In the genomic region with DNA sequence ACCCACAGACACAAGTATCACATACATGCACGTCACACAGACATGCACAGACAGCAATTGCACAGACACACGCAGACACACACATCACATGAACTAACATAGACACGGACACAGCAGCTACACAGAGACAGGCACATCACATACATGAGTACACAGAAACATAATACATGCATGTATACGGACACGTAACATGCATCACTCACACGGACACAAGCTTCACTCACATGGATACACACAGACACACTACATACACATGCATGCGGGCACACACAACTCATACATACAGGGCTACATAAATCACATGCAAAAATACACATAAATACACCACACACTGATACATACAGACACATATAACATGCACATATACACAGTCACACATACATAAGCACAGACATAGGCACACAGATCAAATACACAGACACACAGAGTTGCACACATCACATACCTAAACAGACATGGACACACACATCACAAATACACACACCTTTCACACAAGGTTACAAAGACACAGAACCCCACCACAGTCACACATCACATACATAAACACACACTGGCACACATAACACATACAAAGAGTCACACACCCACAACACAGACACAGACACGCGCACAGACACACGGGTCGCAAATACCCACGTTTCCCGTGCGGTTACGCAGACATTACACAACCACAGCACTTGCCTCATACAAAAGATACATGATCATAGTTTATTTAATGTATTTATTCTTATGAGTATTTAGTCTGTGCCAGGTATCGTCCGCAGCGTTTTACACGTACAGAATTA, we compare ENCODE assay signal across 11 cellular contexts. TPM values are rescaled to one million over a fixed set of nuclear protein-coding genes. Genes with fewer than 3 reads are reported as not detected.
DNase-seq lines count a peak whose midpoint lies in the region; ATAC-seq and TF ChIP-seq lines count a peak whose summit lies in the region.
"Had no signal": no experiment of that assay in that cellular context is flagged by ENCODE, and none has a peak within 500 bp of the region (broad histone marks: within the 10 kb centered on the region; RNA-seq: fewer than 3 reads in every experiment).

No MANE protein-coding gene starts in this region.

- peaks cover 23% of the 10 kb centered on the region for H3K27me3 Mint-ChIP-seq in endodermal cell (ENCODE audit: insufficient read depth)
- H3K27me3 Mint-ChIP-seq: activated naive CD8-positive, alpha-beta T cell had no signal

- DNase-seq in HAP-1 (ENCODE audit: low spot score in 2 of 2) (no peak), iris pigment epithelial cell (ENCODE audit: low read depth) (peak; percentile 11), endodermal cell (no peak), pons (ENCODE audit: low spot score) (no peak)
- DNase-seq in activated naive CD4-positive, alpha-beta T cell treated with anti-CD3 and anti-CD28 coated beads, Interleukin-2, amount 50 U/mL, for 16 hours, result no peak
- DNase-seq: naive B cell had no signal

- H3K9me3 ChIP-seq in BLaER1 treated with 17β-estradiol and CSF1 and Interleukin-3, amounts not matched to agents 10 nM and 100 nM (replicated peaks in 1 of 11), result no peaks in the 10 kb centered on the region
- no peaks in the 10 kb centered on the region for H3K9me3 ChIP-seq in HAP-1
- no peaks in the 10 kb centered on the region for H3K9me3 ChIP-seq in SU-DHL-6 (ENCODE audit: insufficient read depth, low read length)
- H3K9me3 ChIP-seq in endodermal cell (ENCODE audit: control insufficient read depth, low read length), result no peaks in the 10 kb centered on the region

- H3K27ac ChIP-seq in BLaER1 treated with 17β-estradiol and CSF1 and Interleukin-3, amounts not matched to agents 10 nM and 100 nM, result peak overlapping the region in 2 of 11 experiments; percentile 52 to 65; a peak in 1 of 22 replicates
- H3K27ac ChIP-seq in SU-DHL-6 (ENCODE audit: low read depth, low read length) (peak overlapping the region; percentile 57), endodermal cell (ENCODE audit: low read depth, low read length) (no peak overlapping the region)

- H3K4me2 ChIP-seq in BLaER1 treated with 17β-estradiol and CSF1 and Interleukin-3, amounts not matched to agents 10 nM and 100 nM, result peak overlapping the region; percentile 78 to 98 (median 90)
- peak overlapping the region; percentile 84 for H3K4me2 ChIP-seq in SU-DHL-6 (ENCODE audit: low read depth, low read length, poor library complexity, severe bottlenecking)

- 68 to 76% methylated on average over 7 to 16 of the region's 19 CpGs for WGBS in endodermal cell (ENCODE audit: insufficient coverage in 1 of 2, insufficient read length in 1 of 2), 2 experiments

- TF ChIP-seq CTCF in SU-DHL-6 (IDR thresholded peaks at IDR 0.05; ENCODE audit: insufficient read depth, low read length, poor library complexity, severe bottlenecking) (no peak), endodermal cell (conservative IDR thresholded peaks at IDR 0.05) (no peak)

- no peaks in the 10 kb centered on the region for H3K36me3 Mint-ChIP-seq in endodermal cell (ENCODE audit: low read depth)
- H3K36me3 Mint-ChIP-seq: activated naive CD8-positive, alpha-beta T cell; naive B cell had no signal

- no peaks in the 10 kb centered on the region for H4K20me1 ChIP-seq in BLaER1 treated with 17β-estradiol and CSF1 and Interleukin-3, amounts not matched to agents 10 nM and 100 nM
- H4K20me1 ChIP-seq in SU-DHL-6 (ENCODE audit: low read depth, low read length), result no peaks in the 10 kb centered on the region

- no peaks in the 10 kb centered on the region for H3K36me3 ChIP-seq in BLaER1 treated with 17β-estradiol and CSF1 and Interleukin-3, amounts not matched to agents 10 nM and 100 nM
- no peaks in the 10 kb centered on the region for H3K36me3 ChIP-seq in HAP-1 (replicated peaks)
- no peaks in the 10 kb centered on the region for H3K36me3 ChIP-seq in SU-DHL-6 (ENCODE audit: low read length)
- H3K36me3 ChIP-seq in endodermal cell (ENCODE audit: control insufficient read depth, insufficient read depth, low read length), result no peaks in the 10 kb centered on the region

- H3F3A ChIP-seq in SU-DHL-6 (ENCODE audit: insufficient read depth), result peaks cover 8% of the 10 kb centered on the region

- no peak overlapping the region for H3K27ac Mint-ChIP-seq in endodermal cell
- H3K27ac Mint-ChIP-seq: activated naive CD8-positive, alpha-beta T cell had no signal

- H3K9me2 ChIP-seq in SU-DHL-6 (replicated peaks; ENCODE audit: insufficient read depth, low read length), result no peaks in the 10 kb centered on the region

- no peak for ATAC-seq in HG02798 (IDR thresholded peaks at IDR 0.05; ENCODE audit: poor library complexity, unreplicated experiment)

- H2AFZ ChIP-seq in SU-DHL-6 (ENCODE audit: low read depth, low read length, severe bottlenecking), result peak overlapping the region; percentile 87

- peaks cover 5 to 48% (median 42%) of the 10 kb centered on the region in 10 experiments; a peak in 17 of 20 replicates for H3K4me1 ChIP-seq in BLaER1 treated with 17β-estradiol and CSF1 and Interleukin-3, amounts not matched to agents 10 nM and 100 nM
- H3K4me1 ChIP-seq in HAP-1 (peaks cover 6% of the 10 kb centered on the region), endodermal cell (ENCODE audit: control insufficient read depth, insufficient read depth, low read length) (no peaks in the 10 kb centered on the region)

- peaks cover 3 to 21% (median 11%) of the 10 kb centered on the region in 11 experiments; a peak in 13 of 22 replicates for H3K27me3 ChIP-seq in BLaER1 treated with 17β-estradiol and CSF1 and Interleukin-3, amounts not matched to agents 10 nM and 100 nM
- H3K27me3 ChIP-seq in HAP-1 (ENCODE audit: low read depth), result no peaks in the 10 kb centered on the region
- H3K27me3 ChIP-seq in SU-DHL-6 (ENCODE audit: low read length), result no peaks in the 10 kb centered on the region
- peaks cover 19% of the 10 kb centered on the region for H3K27me3 ChIP-seq in endodermal cell (ENCODE audit: control insufficient read depth, insufficient read depth, low read length, poor library complexity, severe bottlenecking)

- H3K9me3 Mint-ChIP-seq in endodermal cell, result no peaks in the 10 kb centered on the region
- H3K9me3 Mint-ChIP-seq: naive B cell had no signal

- peaks cover 7% of the 10 kb centered on the region for H3K4me1 Mint-ChIP-seq in endodermal cell

- in situ Hi-C loops in HAP-1 (cut with MboI; ENCODE audit: low sequenced_read_pairs), result no loop called here

- peak overlapping the region; percentile 63 to 77 (median 73); a peak in 19 of 20 replicates for H3K4me3 ChIP-seq in BLaER1 treated with 17β-estradiol and CSF1 and Interleukin-3, amounts not matched to agents 10 nM and 100 nM
- H3K4me3 ChIP-seq in HAP-1 (peak overlapping the region; percentile 53), SU-DHL-6 (ENCODE audit: insufficient read depth, low read length, poor library complexity, severe bottlenecking) (peak overlapping the region; percentile 74), endodermal cell (ENCODE audit: low read length) (no peak overlapping the region)

- no peak overlapping the region for H3K4me3 Mint-ChIP-seq in endodermal cell
- H3K4me3 Mint-ChIP-seq: activated naive CD8-positive, alpha-beta T cell; naive B cell had no signal

- peak overlapping the region in 2 of 11 experiments; percentile 75 to 76; a peak in 4 of 22 replicates for H3K9ac ChIP-seq in BLaER1 treated with 17β-estradiol and CSF1 and Interleukin-3, amounts not matched to agents 10 nM and 100 nM
- H3K9ac ChIP-seq in SU-DHL-6 (ENCODE audit: low read length), result peak overlapping the region; percentile 77
- H3K9ac ChIP-seq in endodermal cell (ENCODE audit: extremely low read depth, low read length, poor library complexity, severe bottlenecking), result no peak overlapping the region

- no peaks in the 10 kb centered on the region for H3K79me2 ChIP-seq in SU-DHL-6 (ENCODE audit: insufficient read depth, low read length)

RNA-seq across cellular contexts. Expression of a gene that starts 1.1 kb away (rescaled TPM):
- 10 to 100 TPM; 11.1 to 14.5 TPM for total RNA-seq in endodermal cell
- 9.3 TPM for polyA plus RNA-seq in endodermal cell (2013, experiment 1 of 2)
- polyA plus RNA-seq in endodermal cell (2013, experiment 2 of 2), result 7.6 TPM
- total RNA-seq: SK-MEL-5 had no signal

RNA-seq across cellular contexts. Expression of a gene that starts 39.3 kb away (rescaled TPM):
- total RNA-seq in endodermal cell, result 1 to 10 TPM in 1 of 2 donors, under 1 TPM in 1; 0.35 to 2.4 TPM
- 0.18 TPM for polyA plus RNA-seq in endodermal cell (2013, experiment 1 of 2)
- 0.29 TPM for polyA plus RNA-seq in endodermal cell (2013, experiment 2 of 2)

RNA-seq across cellular contexts. Expression of a gene that starts 43.5 kb away (rescaled TPM):
- 100 to 1,000 TPM; 106 to 133 TPM for total RNA-seq in endodermal cell
- 133 TPM for polyA plus RNA-seq in endodermal cell (2013, experiment 1 of 2)
- 112 TPM for polyA plus RNA-seq in endodermal cell (2013, experiment 2 of 2)

RNA-seq across cellular contexts. Expression of a gene that starts 57.3 kb away (rescaled TPM):
- 1 to 10 TPM in 1 of 2 donors, under 1 TPM in 1; 0.73 to 1.1 TPM for total RNA-seq in endodermal cell
- polyA plus RNA-seq in endodermal cell (2013, experiment 1 of 2), result 0.43 TPM
- 0.62 TPM for polyA plus RNA-seq in endodermal cell (2013, experiment 2 of 2)
